8 cellular contexts compared by ENCODE assay signal in the genomic region with DNA sequence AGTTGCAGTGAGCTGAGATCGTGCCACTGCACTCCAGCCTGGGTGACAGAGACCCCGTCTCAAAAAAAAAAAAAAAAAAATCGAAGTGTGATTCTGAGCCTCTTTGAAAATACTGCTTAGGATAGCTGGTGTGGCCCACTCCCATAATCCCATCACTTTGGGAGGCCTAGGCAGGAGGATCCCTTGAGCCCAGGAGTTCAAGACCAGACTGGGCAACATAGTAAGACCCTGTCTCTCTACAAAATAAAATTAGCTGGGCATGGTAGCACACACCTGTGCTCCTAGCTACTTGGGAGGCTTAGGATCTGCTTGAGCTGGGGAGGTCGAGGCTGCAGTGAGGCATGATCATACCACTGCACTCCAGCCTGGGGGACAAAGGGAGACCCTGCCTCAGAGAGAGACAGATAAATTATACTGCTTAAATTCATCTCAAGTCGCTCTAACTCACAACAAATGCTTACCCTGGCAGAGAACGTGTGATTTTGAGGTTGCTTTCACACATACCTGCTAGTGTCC. TPM values are rescaled to one million over a fixed set of nuclear protein-coding genes. Genes with fewer than 3 reads are reported as not detected.
DNase-seq lines count a peak whose midpoint lies in the region; ATAC-seq and TF ChIP-seq lines count a peak whose summit lies in the region.

No MANE protein-coding gene starts in this region.

- peak overlapping the region; percentile 64 for H3K4me3 ChIP-seq in kidney epithelial cell (ENCODE audit: low read depth, low read length)
- H3K4me3 ChIP-seq in suprapubic skin: peak overlapping the region; percentile 67

- H3K36me3 Mint-ChIP-seq in activated CD4-positive, alpha-beta T cell treated with anti-CD3 and anti-CD28 coated beads for 36 hours (ENCODE audit: low read depth): no peaks in the 10 kb centered on the region
- no peaks in the 10 kb centered on the region for H3K36me3 Mint-ChIP-seq in activated naive CD4-positive, alpha-beta T cell treated with anti-CD3 and anti-CD28 coated beads, Interleukin-2, amount 50 U/mL, for 72 hours

- peaks cover 16% of the 10 kb centered on the region for H3K4me1 Mint-ChIP-seq in activated CD4-positive, alpha-beta T cell treated with anti-CD3 and anti-CD28 coated beads for 36 hours

- POLR2A ChIA-PET in activated CD4-positive, alpha-beta T cell treated with anti-CD3 and anti-CD28 coated beads for 36 hours (lab: Charles Lee): interaction anchor here (1.0 to 1.1 kb wide), 3 partner anchors 14 to 128 kb away, joined by 3 to 9 read pairs (median 6); a partner anchor contains a TSS

- CTCF ChIA-PET in activated CD4-positive, alpha-beta T cell treated with anti-CD3 and anti-CD28 coated beads for 36 hours (lab: Charles Lee): interaction anchor here (0.7 to 5.9 kb wide), 7 partner anchors 9 to 128 kb away, joined by 3 to 73 read pairs (median 6); a partner anchor contains a TSS

- H3K27ac Mint-ChIP-seq in activated CD4-positive, alpha-beta T cell treated with anti-CD3 and anti-CD28 coated beads for 36 hours: peak overlapping the region; percentile 88
- H3K27ac Mint-ChIP-seq in activated naive CD4-positive, alpha-beta T cell treated with anti-CD3 and anti-CD28 coated beads, Interleukin-2, amount 50 U/mL, for 72 hours: peak overlapping the region; percentile 90 to 94

- no peaks in the 10 kb centered on the region for H3K9me3 Mint-ChIP-seq in activated CD4-positive, alpha-beta T cell treated with anti-CD3 and anti-CD28 coated beads for 36 hours (ENCODE audit: low read depth)
- no peaks in the 10 kb centered on the region for H3K9me3 Mint-ChIP-seq in activated naive CD4-positive, alpha-beta T cell treated with anti-CD3 and anti-CD28 coated beads, Interleukin-2, amount 50 U/mL, for 72 hours

- peaks cover 6% of the 10 kb centered on the region for H3K27me3 ChIP-seq in kidney epithelial cell (ENCODE audit: control insufficient read depth, insufficient read depth, low read length)
- no peaks in the 10 kb centered on the region for H3K27me3 ChIP-seq in suprapubic skin

- TF ChIP-seq POLR2A in suprapubic skin (IDR thresholded peaks at IDR 0.05): no peak

- no peak for ATAC-seq in activated CD4-positive, alpha-beta T cell treated with anti-CD3 and anti-CD28 coated beads for 36 hours
- peak in 1 of 2 donors; percentile 19 for ATAC-seq in activated naive CD4-positive, alpha-beta T cell treated with anti-CD3 and anti-CD28 coated beads, Interleukin-2, amount 50 U/mL, for 72 hours
- ATAC-seq in HG03159 (IDR thresholded peaks at IDR 0.05; ENCODE audit: unreplicated experiment): no peak

- H3K36me3 ChIP-seq in kidney epithelial cell (ENCODE audit: control insufficient read depth, insufficient read depth, low read length) (no peaks in the 10 kb centered on the region), suprapubic skin (no peaks in the 10 kb centered on the region)

- peaks cover 10% of the 10 kb centered on the region for H3K4me1 ChIP-seq in suprapubic skin

- TF ChIP-seq CTCF in kidney epithelial cell (IDR thresholded peaks at IDR 0.05; ENCODE audit: insufficient read depth, low read length, poor library complexity, severe bottlenecking) (no peak), suprapubic skin (IDR thresholded peaks at IDR 0.05) (no peak)

- no peak for DNase-seq in activated CD4-positive, alpha-beta T cell treated with anti-CD3 and anti-CD28 coated beads for 36 hours
- DNase-seq in activated CD4-positive, alpha-beta T cell treated with anti-CD3 and anti-CD28 coated beads, Interleukin-2, amount 50 U/mL, for 48 hours: no peak
- no peak for DNase-seq in activated naive CD4-positive, alpha-beta T cell treated with anti-CD3 and anti-CD28 coated beads, Interleukin-2, amount 50 U/mL, for 72 hours (ENCODE audit: low spot score in 2 of 2)
- no peak for DNase-seq in kidney epithelial cell (ENCODE audit: low read depth)
- DNase-seq in suprapubic skin (ENCODE audit: low spot score in 2 of 2): peak in 1 of 2 donors; percentile 41
- DNase-seq in Ammon's horn (ENCODE audit: low spot score): no peak
- DNase-seq in NCI-H1436 treated with DMSO at 0.1 percent for 48 hours (lab: John Stamatoyannopoulos, UW): no peak

- TF ChIP-seq EP300 in suprapubic skin (IDR thresholded peaks at IDR 0.05): no peak

- 49% methylated on average over 6 of the region's 6 CpGs for WGBS in suprapubic skin

- no peaks in the 10 kb centered on the region for H3K9me3 ChIP-seq in suprapubic skin

- peak overlapping the region; percentile 81 for H3K4me3 Mint-ChIP-seq in activated CD4-positive, alpha-beta T cell treated with anti-CD3 and anti-CD28 coated beads for 36 hours

- intact Hi-C loops in activated CD4-positive, alpha-beta T cell treated with anti-CD3 and anti-CD28 coated beads for 36 hours (cut with DNase I, micrococcal nuclease): loop anchor here (1.0 to 2.0 kb wide), 6 partner anchors 15 to 128 kb away; a partner anchor contains a TSS

- no peak overlapping the region for H3K27ac ChIP-seq in suprapubic skin

- peaks cover 2% of the 10 kb centered on the region for H3K27me3 Mint-ChIP-seq in activated CD4-positive, alpha-beta T cell treated with anti-CD3 and anti-CD28 coated beads for 36 hours

RNA-seq across cellular contexts. Expression of a gene that starts 12.4 kb away (rescaled TPM):
- total RNA-seq in activated CD4-positive, alpha-beta T cell treated with anti-CD3 and anti-CD28 coated beads for 36 hours: not detected
- not detected for total RNA-seq in activated naive CD4-positive, alpha-beta T cell treated with anti-CD3 and anti-CD28 coated beads, Interleukin-2, amount 50 U/mL, for 72 hours
- total RNA-seq in kidney epithelial cell (not detected in 2 replicates), suprapubic skin (not detected)

RNA-seq across cellular contexts. Expression of a gene that starts 15.3 kb away (rescaled TPM):
- total RNA-seq in activated CD4-positive, alpha-beta T cell treated with anti-CD3 and anti-CD28 coated beads for 36 hours: 10 to 100 TPM in 1 of 2 experiments, 1 to 10 TPM in 1; 9.9 to 12.3 TPM
- total RNA-seq in activated naive CD4-positive, alpha-beta T cell treated with anti-CD3 and anti-CD28 coated beads, Interleukin-2, amount 50 U/mL, for 72 hours: 10 to 100 TPM in 1 of 2 donors, 1 to 10 TPM in 1; 7.7 to 13.7 TPM
- total RNA-seq in kidney epithelial cell: 6.2 and 9.9 TPM in 2 replicates
- 10 to 100 TPM in 3 of 4 donors, 1 to 10 TPM in 1; 7.9 to 19.2 (median 13.5) TPM for total RNA-seq in suprapubic skin

RNA-seq across cellular contexts. Expression of a gene that starts 53.4 kb away (rescaled TPM):
- 100 to 1,000 TPM; 348 to 466 TPM for total RNA-seq in activated CD4-positive, alpha-beta T cell treated with anti-CD3 and anti-CD28 coated beads for 36 hours
- 100 to 1,000 TPM; 384 to 461 TPM for total RNA-seq in activated naive CD4-positive, alpha-beta T cell treated with anti-CD3 and anti-CD28 coated beads, Interleukin-2, amount 50 U/mL, for 72 hours
- total RNA-seq in kidney epithelial cell (546 and 598 TPM in 2 replicates), suprapubic skin (100 to 1,000 TPM; 133 to 250 (median 221) TPM)
